In genomic region chr10:98190773-98191172, GRCh38 we compare ENCODE assay signal across 2 cellular contexts. TPM values are rescaled to one million over a fixed set of nuclear protein-coding genes. Genes with fewer than 3 reads are reported as not detected.
DNase-seq lines count a peak whose midpoint lies in the region; ATAC-seq, FAIRE-seq and TF ChIP-seq lines count a peak whose summit lies in the region.
"Not testable (repeated sequence)": the region's sequence is repeated elsewhere in the genome, so short reads cannot be mapped to it uniquely, and the experiment has no call there.

No MANE protein-coding gene starts in this region.

- not testable (repeated sequence) for H3K4me3 ChIP-seq in HEK293 (ENCODE audit: low read depth, low read length); K562

- in situ Hi-C loops in K562 (cut with MboI) = not testable (repeated sequence)

- not testable (repeated sequence) for H3K4me1 ChIP-seq in HEK293 (ENCODE audit: control insufficient read depth, insufficient read depth, low read length); K562 (replicated peaks in 1 of 2; ENCODE audit: control insufficient read depth in 2 of 2, insufficient read depth in 2 of 2, low read length in 2 of 2)

- TF ChIP-seq RAD21 in K562 (CRISPR knock-in tag; conservative IDR thresholded peaks at IDR 0.05 in 1 of 2, IDR thresholded peaks at IDR 0.05 in 1 of 2) = not testable (repeated sequence)

- not testable (repeated sequence) for FAIRE-seq in K562 (lab: Jason Lieb, UNC)

- intact Hi-C loops in K562 (cut with micrococcal nuclease) = not testable (repeated sequence)

- peaks cover 4 to 12% of the 10 kb centered on the region in 2 experiments for H3K36me3 ChIP-seq in HEK293 (ENCODE audit: control insufficient read depth in 2 of 2, insufficient read depth in 1 of 2, low read length in 2 of 2)
- peaks cover 13% of the 10 kb centered on the region; the same call in 2 of the 3 replicates for H3K36me3 ChIP-seq in K562 (ENCODE audit: control insufficient read depth, insufficient read depth, low read length)

- TF ChIP-seq CTCF in HEK293 (tag by site-specific recombination; IDR thresholded peaks at IDR 0.05); K562 (IDR thresholded peaks at IDR 0.05 in 2 of 3, conservative IDR thresholded peaks at IDR 0.05 in 1 of 3; ENCODE audit: insufficient read depth in 2 of 3, low read depth in 1 of 3, low read length in 3 of 3): not testable (repeated sequence)

- POLR2A ChIA-PET in HEK293 (lab: Yijun Ruan, JAX); K562 (lab: Yijun Ruan, JAX): not testable (repeated sequence)

- not testable (repeated sequence) for H3K27me3 ChIP-seq in K562 (ENCODE audit: control insufficient read depth in 2 of 2, insufficient read depth in 2 of 2, low read length in 2 of 2)

- not testable (repeated sequence) for H3K4me2 ChIP-seq in K562 (ENCODE audit: insufficient read depth, low read length)

- not testable (repeated sequence) for BruUV-seq in K562 (replicated peaks; lab: Mats Ljungman, UMichigan)

- not testable (repeated sequence) for H2AFZ ChIP-seq in K562 (ENCODE audit: low read depth, low read length)

- H3K9ac ChIP-seq in K562 (ENCODE audit: insufficient read depth in 1 of 2, low read depth in 2 of 2, low read length in 2 of 2) = not testable (repeated sequence)

- H3K27ac ChIP-seq in HEK293 (ENCODE audit: extremely low read depth, low read depth, low read length); K562 (ENCODE audit: extremely low read depth, low read depth, low read length): not testable (repeated sequence)

- CTCF ChIA-PET in HEK293 (lab: Yijun Ruan, JAX); K562 (lab: Yijun Ruan, JAX; ENCODE audit: low intra/inter-chr PET ratio): not testable (repeated sequence)

- H3K79me2 ChIP-seq in K562 (ENCODE audit: control insufficient read depth, insufficient read depth, low read length) = not testable (repeated sequence)

- TF ChIP-seq EP300 in K562 (IDR thresholded peaks at IDR 0.05; ENCODE audit: low read length) = not testable (repeated sequence)

- TF ChIP-seq POLR2A in K562 (conservative IDR thresholded peaks at IDR 0.05) = not testable (repeated sequence)

- DNase-seq in K562 (ENCODE audit: extremely low read depth in 1 of 4, low spot score in 3 of 4) = not testable (repeated sequence)

- WGBS in K562 (ENCODE audit: insufficient coverage, low coverage, missing lambda C conversion rate) = 92% methylated on average over 3 of the region's 4 CpGs

- not testable (repeated sequence) for H4K20me1 ChIP-seq in K562 (replicated peaks; ENCODE audit: control insufficient read depth, insufficient read depth, low read length)

- ATAC-seq in K562 = not testable (repeated sequence)

- not testable (repeated sequence) for H3K9me3 ChIP-seq in HEK293 (ENCODE audit: control insufficient read depth, insufficient read depth, low read depth, low read length); K562 (replicated peaks; ENCODE audit: control insufficient read depth, insufficient read depth, low read depth, low read length)

- not testable (repeated sequence) for H3K9me1 ChIP-seq in K562 (ENCODE audit: control insufficient read depth, insufficient read depth, low read length)

TF ChIP-seq in HEK293, 187 proteins besides CTCF, POLR2A, EP300 and RAD21:
- TF ChIP-seq ZNF146 (tag by site-specific recombination; IDR thresholded peaks at IDR 0.05) = peak; percentile 94

TF ChIP-seq in K562, 482 proteins besides CTCF, POLR2A, EP300 and RAD21:
- TF ChIP-seq ZNF146 (CRISPR knock-in tag; IDR thresholded peaks at IDR 0.05; ENCODE audit: unreplicated experiment) = peak; percentile 40

RNA-seq across cellular contexts. Expression of gene R3HCC1L, which starts 56.3 kb away (rescaled TPM):
- total RNA-seq in K562 (2011; cell fraction: chromatin; rRNA removed; ENCODE audit: low replicate concordance) = 9.2 and 31.2 TPM in 2 replicates
- total RNA-seq in K562 (2011; cell fraction: nucleolus; rRNA removed) = 5.7 and 8.3 TPM in 2 replicates
- total RNA-seq in K562 (2011; cell fraction: nucleoplasm; rRNA removed) = 10.9 and 15.3 TPM in 2 replicates
- total RNA-seq in K562 (2014; rRNA removed) (10.9 and 12.9 TPM in 2 replicates), K562 (2014; rRNA removed; fragmentation: Illumina TruSeq; extraction: Trizol) (15.4 and 15.9 TPM in 2 replicates), K562 (2015; rRNA removed; fragmentation: Illumina TruSeq; extraction: Trizol) (14.0 and 14.7 TPM in 2 replicates), K562 (2021) (8.9 and 9.3 TPM in 2 replicates)
- polyA plus RNA-seq in K562 (2011; rRNA removed) (10.7 and 12.6 TPM in 2 replicates), K562 (2014; fragmentation: Illumina TruSeq; extraction: Trizol) (11.4 and 13.8 TPM in 2 replicates), K562 (2014; fragmentation: Nextera tagmentation; extraction: Ambion mirVana) (10 to 100 TPM in 1 of 2 experiments, 1 to 10 TPM in 1; 9.1 to 17.8 TPM), K562 (2014; rRNA removed) (9.5 and 11.3 TPM in 2 replicates)
- polyA plus RNA-seq in K562 (2011; cell fraction: cytosol; rRNA removed) = 3.3 and 7.6 TPM in 2 replicates
- polyA plus RNA-seq in K562 (2011; cell fraction: nucleus; rRNA removed) = 10.1 and 10.9 TPM in 2 replicates
- polyA plus RNA-seq in K562 (2012) = 8.2 and 9.1 TPM in 2 replicates
- polyA minus RNA-seq in K562 (2011; rRNA and poly(A)+ RNA removed) = 28.8 and 35.1 TPM in 2 replicates
- 6.2 and 7.6 TPM in 2 replicates for polyA minus RNA-seq in K562 (2011; cell fraction: cytosol; rRNA and poly(A)+ RNA removed)
- polyA minus RNA-seq in K562 (2011; cell fraction: nucleus; rRNA and poly(A)+ RNA removed) = 12.1 and 20.0 TPM in 2 replicates
